Comparison of ENCODE assay signal across 8 cellular contexts in the genomic region with DNA sequence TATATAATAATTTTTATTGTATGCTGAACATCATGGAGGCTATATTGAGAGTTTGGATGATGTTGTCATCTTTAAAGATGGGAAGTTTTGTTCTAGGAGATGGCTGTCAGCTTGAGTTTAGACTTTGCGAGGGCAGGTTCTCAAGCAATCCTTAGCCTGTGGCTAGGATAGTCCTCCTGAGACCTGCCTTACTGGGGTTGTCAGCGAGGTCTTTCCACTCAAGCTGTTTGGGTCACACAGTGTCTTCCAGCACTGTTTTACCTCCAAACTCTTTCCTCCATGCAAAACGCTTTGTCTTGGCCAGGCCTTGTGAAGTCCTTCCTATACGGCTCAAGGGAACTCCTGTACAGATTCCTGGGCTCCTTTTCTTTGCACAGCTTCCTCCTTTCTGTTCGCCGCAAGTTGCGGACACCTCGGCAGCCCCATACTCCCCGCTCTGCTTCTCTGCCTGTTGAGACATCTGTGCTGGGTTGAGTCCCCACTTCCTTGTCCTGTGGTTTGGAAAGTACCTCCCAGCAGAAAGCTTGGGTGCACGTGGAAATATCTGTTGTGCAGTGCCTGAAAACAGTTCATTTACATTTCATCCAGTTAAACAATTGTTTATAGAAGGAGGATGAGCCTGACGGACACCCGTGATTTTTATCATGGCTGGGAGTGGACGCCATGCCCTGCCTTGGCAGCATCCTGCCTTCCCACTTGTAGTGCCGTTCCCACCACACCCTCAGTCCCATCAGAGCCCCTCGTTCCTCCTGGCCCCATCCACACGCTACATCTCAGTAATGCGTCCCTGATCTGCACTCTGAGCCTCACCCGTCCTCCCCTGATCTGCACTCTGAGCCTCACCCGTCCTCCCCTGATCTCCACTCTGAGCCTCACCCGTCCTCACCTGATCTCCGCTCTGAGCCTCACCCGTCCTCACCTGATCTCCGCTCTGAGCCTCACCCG. TPM values are rescaled to one million over a fixed set of nuclear protein-coding genes. Genes with fewer than 3 reads are reported as not detected.
DNase-seq lines count a peak whose midpoint lies in the region; ATAC-seq and TF ChIP-seq lines count a peak whose summit lies in the region.

No MANE protein-coding gene starts in this region.

- no peak overlapping the region for H3K27ac ChIP-seq in osteoblast (ENCODE audit: low read depth, low read length)

- no peaks in the 10 kb centered on the region for H3K4me1 ChIP-seq in osteoblast (ENCODE audit: insufficient read depth, low read length)

- H3K79me2 ChIP-seq in osteoblast (ENCODE audit: insufficient read depth, low read length): no peaks in the 10 kb centered on the region

- no peak for TF ChIP-seq CTCF in osteoblast (IDR thresholded peaks at IDR 0.05; ENCODE audit: extremely low read depth, low read depth, low read length)

- peaks cover 7% of the 10 kb centered on the region for H3K27me3 ChIP-seq in osteoblast (ENCODE audit: insufficient read depth, low read length)

- H4K20me1 ChIP-seq in osteoblast (ENCODE audit: insufficient read depth, low read length): no peaks in the 10 kb centered on the region

- no peak overlapping the region for H2AFZ ChIP-seq in osteoblast (ENCODE audit: low read length)

- no peak overlapping the region for H3K4me2 ChIP-seq in osteoblast (ENCODE audit: insufficient read depth, low read length)

- H3K4me3 ChIP-seq in osteoblast (ENCODE audit: insufficient read depth, low read length): no peak overlapping the region

- H3K9me3 ChIP-seq in osteoblast (ENCODE audit: low read depth, low read length): no peaks in the 10 kb centered on the region

- DNase-seq in NOMO-1 treated with DMSO at 0.1 percent for 48 hours (lab: John Stamatoyannopoulos, UW; ENCODE audit: unreplicated experiment) (peak; percentile 98), osteoblast (ENCODE audit: insufficient read length, low spot score, missing footprints) (peak; percentile 44), HEK293T (ENCODE audit: extremely low spot score) (no peak), NCI-H748 (lab: John Stamatoyannopoulos, UW; ENCODE audit: unreplicated experiment) (no peak), GM03348 (ENCODE audit: low spot score) (no peak)
- DNase-seq in activated T-helper 9 cell treated with anti-CD3 and anti-CD28 coated beads, Interleukin-2, amount 50 U/mL, for 16 hours (ENCODE audit: low read depth): peak; percentile 49

- no peaks in the 10 kb centered on the region for H3K36me3 ChIP-seq in osteoblast (ENCODE audit: insufficient read depth, low read length)

- POLR2A ChIA-PET in HEK293T (lab: Yijun Ruan, JAX): no interaction called here

- CTCF ChIA-PET in HEK293T (lab: Yijun Ruan, JAX): no interaction called here

- peak; percentile 80 for ATAC-seq in GM19397 (IDR thresholded peaks at IDR 0.05; ENCODE audit: unreplicated experiment)
- no peak for ATAC-seq in HG03442 (IDR thresholded peaks at IDR 0.05; ENCODE audit: unreplicated experiment)

TF ChIP-seq in HEK293T, 16 proteins besides CTCF, POLR2A, EP300 and RAD21:
- TF ChIP-seq TARDBP (IDR thresholded peaks at IDR 0.05): no peak
- TF ChIP-seq NFRKB (IDR thresholded peaks at IDR 0.05): no peak
- no peak for TF ChIP-seq FOXM1 (IDR thresholded peaks at IDR 0.05; ENCODE audit: borderline replicate concordance)
- TF ChIP-seq SUZ12 (IDR thresholded peaks at IDR 0.05): no peak
- no peak for TF ChIP-seq LEF1 (IDR thresholded peaks at IDR 0.05; ENCODE audit: borderline replicate concordance)
- no peak for TF ChIP-seq CTBP1 (IDR thresholded peaks at IDR 0.05; ENCODE audit: borderline replicate concordance)
- TF ChIP-seq SP1 (IDR thresholded peaks at IDR 0.05): no peak
- TF ChIP-seq FOXK2 (IDR thresholded peaks at IDR 0.05): no peak
- no peak for TF ChIP-seq FOXA1 (IDR thresholded peaks at IDR 0.05)
- TF ChIP-seq L3MBTL2 (conservative IDR thresholded peaks at IDR 0.05): no peak
- no peak for TF ChIP-seq ELF4 (IDR thresholded peaks at IDR 0.05)
- no peak for TF ChIP-seq BHLHE40 (IDR thresholded peaks at IDR 0.05; ENCODE audit: borderline replicate concordance)
- no peak for TF ChIP-seq ZNF384 (IDR thresholded peaks at IDR 0.05)

RNA-seq across cellular contexts. Expression of a gene that starts 55.0 kb away (rescaled TPM):
- not detected in 2 replicates for total RNA-seq in osteoblast

Comparison
In these comparisons a context has a peak if more than half of its experiments do, and no peak if none do; other contexts are left out.
1. DNase-seq: peak in NOMO-1 treated with DMSO at 0.1 percent for 48 hours (single experiment), activated T-helper 9 cell treated with anti-CD3 and anti-CD28 coated beads, Interleukin-2, amount 50 U/mL, for 16 hours (single experiment) and osteoblast (single experiment); none in HEK293T (single experiment), NCI-H748 (single experiment) and GM03348 (single experiment).